12 cellular contexts compared by ENCODE assay signal in the genomic region with DNA sequence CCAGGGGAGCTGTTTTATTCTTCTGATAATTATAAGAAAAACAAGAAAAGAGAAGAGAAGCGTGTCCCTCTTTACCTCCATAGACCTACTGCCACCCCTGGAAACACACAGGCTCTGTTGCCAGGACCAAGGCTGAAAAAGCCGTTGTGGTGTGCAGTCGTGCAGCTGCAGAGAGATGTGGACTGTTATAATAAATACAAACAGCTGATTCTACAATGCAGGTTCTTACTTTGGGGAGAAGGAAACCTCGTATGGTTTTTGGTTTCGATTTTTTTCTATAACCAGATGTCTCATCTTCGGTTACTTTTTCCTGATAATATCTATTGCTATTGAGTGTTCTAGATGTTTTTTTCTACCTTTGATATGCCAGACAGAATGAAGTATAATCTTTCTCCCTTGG. TPM values are rescaled to one million over a fixed set of nuclear protein-coding genes. Genes with fewer than 3 reads are reported as not detected.
DNase-seq lines count a peak whose midpoint lies in the region; ATAC-seq and TF ChIP-seq lines count a peak whose summit lies in the region.
"Had no signal": no experiment of that assay in that cellular context is flagged by ENCODE, and none has a peak within 500 bp of the region (broad histone marks: within the 10 kb centered on the region; RNA-seq: fewer than 3 reads in every experiment).

No MANE protein-coding gene starts in this region.

- POLR2A ChIA-PET in PC-9 (lab: Charles Lee; ENCODE audit: unreplicated experiment), result no interaction called here

- peak in 3 of 5 experiments; percentile 36 to 89 (median 45) for DNase-seq in T-helper 2 cell
- DNase-seq in mucosa of descending colon, result no peak
- no peak for DNase-seq in PC-9
- DNase-seq: EL, WERI-Rb-1 had no signal

- TF ChIP-seq CTCF in mucosa of descending colon (IDR thresholded peaks at IDR 0.05) (no peak), PC-9 (conservative IDR thresholded peaks at IDR 0.05) (no peak)

- H2AFZ ChIP-seq in PC-9, result no peak overlapping the region

- intact Hi-C loops in mucosa of descending colon (cut with DNase I, micrococcal nuclease) (no loop called here), PC-9 (cut with micrococcal nuclease; ENCODE audit: unreplicated experiment) (loop anchor here (5.0 kb wide), 1 partner anchor 39 kb away; no protein-coding TSS in a partner anchor)

- no peaks in the 10 kb centered on the region for H3K36me3 ChIP-seq in mucosa of descending colon (ENCODE audit: low read depth)
- H3K36me3 ChIP-seq in PC-9 (ENCODE audit: low read depth), result no peaks in the 10 kb centered on the region
- H3K36me3 ChIP-seq: gastroesophageal sphincter, WERI-Rb-1 had no signal

- no peaks in the 10 kb centered on the region for H3K4me1 ChIP-seq in mucosa of descending colon (ENCODE audit: low read depth)
- peaks cover 37% of the 10 kb centered on the region for H3K4me1 ChIP-seq in PC-9 (replicated peaks; ENCODE audit: insufficient read depth)
- H3K4me1 ChIP-seq: gastroesophageal sphincter had no signal

- peak; percentile 67 for ATAC-seq in GM18907 (IDR thresholded peaks at IDR 0.05; ENCODE audit: unreplicated experiment)
- ATAC-seq in HG02588 (IDR thresholded peaks at IDR 0.05; ENCODE audit: unreplicated experiment), result peak; percentile 56
- ATAC-seq in mucosa of descending colon, result peak; percentile 49
- no peak for ATAC-seq in HG02642 (IDR thresholded peaks at IDR 0.05; ENCODE audit: poor library complexity, unreplicated experiment)
- ATAC-seq in GM19395 (IDR thresholded peaks at IDR 0.05; ENCODE audit: unreplicated experiment), result no peak
- ATAC-seq: gastroesophageal sphincter had no signal

- peaks cover 11% of the 10 kb centered on the region for H3F3A ChIP-seq in PC-9 (ENCODE audit: insufficient read depth, low read depth)

- H3K27me3 ChIP-seq in PC-9 (ENCODE audit: insufficient read depth, low read depth), result no peaks in the 10 kb centered on the region
- H3K27me3 ChIP-seq: gastroesophageal sphincter had no signal

- H3K9me3 ChIP-seq in mucosa of descending colon, result no peaks in the 10 kb centered on the region
- no peaks in the 10 kb centered on the region for H3K9me3 ChIP-seq in PC-9 (ENCODE audit: insufficient read depth, low read depth)
- H3K9me3 ChIP-seq: gastroesophageal sphincter had no signal

- H3K4me3 ChIP-seq in mucosa of descending colon, result no peak overlapping the region
- no peak overlapping the region for H3K4me3 ChIP-seq in PC-9
- H3K4me3 ChIP-seq: gastroesophageal sphincter had no signal

- no peaks in the 10 kb centered on the region for H3K9me2 ChIP-seq in PC-9 (ENCODE audit: insufficient read depth)

- H3K79me2 ChIP-seq in PC-9 (ENCODE audit: low read depth), result no peaks in the 10 kb centered on the region

- H4K20me1 ChIP-seq in PC-9 (ENCODE audit: insufficient read depth), result no peaks in the 10 kb centered on the region

- no peak overlapping the region for H3K4me2 ChIP-seq in PC-9

- H3K27ac ChIP-seq in PC-9, result no peak overlapping the region
- H3K27ac ChIP-seq: gastroesophageal sphincter, WERI-Rb-1 had no signal

- CTCF ChIA-PET in PC-9 (lab: Charles Lee), result interaction anchor here (0.6 kb wide), 1 partner anchor 113 kb away, joined by 7 read pairs; no protein-coding TSS in a partner anchor

- no TSS peak for BruUV-seq in PC-9 (replicated peaks; lab: Mats Ljungman, UMichigan)

RNA-seq across cellular contexts. Expression of gene FYB1, which starts 28.1 kb away (rescaled TPM):
- total RNA-seq in mucosa of descending colon, result 10 to 100 TPM; 11.5 to 19.4 (median 13.1) TPM
- 7.1 and 10.5 TPM in 2 replicates for total RNA-seq in PC-9 (2021)
- total RNA-seq: HT1080, neural crest cell had no signal

Comparison
In these comparisons a context has a peak if more than half of its experiments do, and no peak if none do; other contexts are left out.
1. ATAC-seq: peak in GM18907 (single experiment), HG02588 (single experiment) and mucosa of descending colon (single experiment); none in HG02642 (single experiment) and GM19395 (single experiment).
2. DNase-seq: peak in T-helper 2 cell (3 of 5); none in mucosa of descending colon (0 of 3) and PC-9 (0 of 2).